8 cellular contexts compared by ENCODE assay signal in genomic region chr9:129885670-129886106, GRCh38. TPM values are rescaled to one million over a fixed set of nuclear protein-coding genes. Genes with fewer than 3 reads are reported as not detected.
A peak's percentile ranks its signal among the peaks of the same experiment; 100 is the strongest.
DNase-seq lines count a peak whose midpoint lies in the region; ATAC-seq and TF ChIP-seq lines count a peak whose summit lies in the region.

No MANE protein-coding gene starts in this region.

- H3K27me3 Mint-ChIP-seq in CD4-positive, alpha-beta memory T cell: no peaks in the 10 kb centered on the region
- H3K27me3 Mint-ChIP-seq in activated naive CD8-positive, alpha-beta T cell treated with anti-CD3 and anti-CD28 coated beads, Interleukin-2, amount 10 ng/mL, durations not matched to agents 7 days and 5 days: no peaks in the 10 kb centered on the region

- H4K12ac ChIP-seq in trophoblast cell (ENCODE audit: low read depth, low read length): peak overlapping the region; percentile 5

- intact Hi-C loops in CD4-positive, alpha-beta memory T cell (cut with micrococcal nuclease): loop anchor here (1.0 to 5.0 kb wide), 9 partner anchors 10 to 351 kb away; partner anchors contain the start of genes FNBP1, GPR107 and TOR1A
- intact Hi-C loops in thyroid gland (cut with DNase I): loop anchor here (5.0 to 10.0 kb wide), 3 partner anchors 157 to 349 kb away; partner anchors contain the start of gene FNBP1

- peak; percentile 81 to 90 (median 84) for DNase-seq in CD4-positive, alpha-beta memory T cell
- DNase-seq in LoVo (ENCODE audit: low spot score): peak; percentile 93
- peak; percentile 95 for DNase-seq in activated naive CD8-positive, alpha-beta T cell treated with anti-CD3 and anti-CD28 coated beads, Interleukin-2, amount 10 ng/mL, durations not matched to agents 7 days and 5 days
- DNase-seq in cardiac muscle cell (ENCODE audit: low read depth in 1 of 2, low spot score in 1 of 2): peak; percentile 86 to 96
- peak; percentile 97 to 98 for DNase-seq in trophoblast cell
- DNase-seq in thyroid gland: peak; percentile 95 to 96

- no CpG with 5 or more reads among the region's 27 CpGs for WGBS in trophoblast cell (ENCODE audit: extremely low coverage, insufficient coverage, insufficient read length)
- WGBS in thyroid gland, 2 donors: 0 to 2% methylated on average over 4 to 20 of the region's 27 CpGs

- no peak overlapping the region for H3K23ac ChIP-seq in trophoblast cell (ENCODE audit: low read length)

- H3K9ac ChIP-seq in SU-DHL-6 (ENCODE audit: low read length) (peak overlapping the region; percentile 64), trophoblast cell (ENCODE audit: low read length) (peak overlapping the region; percentile 3)

- CTCF ChIA-PET in CD4-positive, alpha-beta memory T cell (lab: Charles Lee; ENCODE audit: partially characterized antibody): interaction anchor here (0.6 to 4.0 kb wide), 32 partner anchors 9 to 1696 kb away, joined by 3 to 41 read pairs (median 4); partner anchors contain the start of genes C9orf78, FNBP1, GPR107 and USP20

- H3K4ac ChIP-seq in trophoblast cell (ENCODE audit: low read depth, low read length): peak overlapping the region; percentile 63

- peak overlapping the region; percentile 72 for H4K91ac ChIP-seq in trophoblast cell (ENCODE audit: low read depth, low read length)

- peak overlapping the region; percentile 78 to 80 for H3K4me3 ChIP-seq in CD4-positive, alpha-beta memory T cell (ENCODE audit: low read length in 2 of 2)
- H3K4me3 ChIP-seq in SU-DHL-6 (ENCODE audit: insufficient read depth, low read length, poor library complexity, severe bottlenecking): peak overlapping the region; percentile 32
- H3K4me3 ChIP-seq in cardiac muscle cell: no peak overlapping the region
- no peak overlapping the region for H3K4me3 ChIP-seq in trophoblast cell (ENCODE audit: low read depth, low read length)
- H3K4me3 ChIP-seq in thyroid gland (replicated peaks in 1 of 3): peak overlapping the region in 1 of 3 donors; percentile 12

- peaks cover 10% of the 10 kb centered on the region for H3K79me1 ChIP-seq in trophoblast cell (ENCODE audit: low read length)

- H3K4me2 ChIP-seq in SU-DHL-6 (ENCODE audit: low read depth, low read length, poor library complexity, severe bottlenecking) (peak overlapping the region; percentile 69), trophoblast cell (ENCODE audit: low read length) (peak overlapping the region; percentile 52)

- H4K20me1 ChIP-seq in SU-DHL-6 (ENCODE audit: low read depth, low read length): no peaks in the 10 kb centered on the region

- H3K4me3 Mint-ChIP-seq in CD4-positive, alpha-beta memory T cell: peak overlapping the region; percentile 90 to 98 (median 94)
- H3K4me3 Mint-ChIP-seq in activated naive CD8-positive, alpha-beta T cell treated with anti-CD3 and anti-CD28 coated beads, Interleukin-2, amount 10 ng/mL, durations not matched to agents 7 days and 5 days: peak overlapping the region; percentile 91

- H3K14ac ChIP-seq in trophoblast cell (ENCODE audit: low read length): peak overlapping the region; percentile 21

- H3K9me3 Mint-ChIP-seq in CD4-positive, alpha-beta memory T cell: peaks cover 0 to 7% (median 0%) of the 10 kb centered on the region in 8 donors
- no peaks in the 10 kb centered on the region for H3K9me3 Mint-ChIP-seq in activated naive CD8-positive, alpha-beta T cell treated with anti-CD3 and anti-CD28 coated beads, Interleukin-2, amount 10 ng/mL, durations not matched to agents 7 days and 5 days

- H3K9me2 ChIP-seq in SU-DHL-6 (replicated peaks; ENCODE audit: insufficient read depth, low read length): no peaks in the 10 kb centered on the region

- H3K36me3 ChIP-seq in CD4-positive, alpha-beta memory T cell (ENCODE audit: insufficient read depth, low read length): peaks cover 9% of the 10 kb centered on the region
- peaks cover 4% of the 10 kb centered on the region; the same call in 1 of the 2 replicates for H3K36me3 ChIP-seq in SU-DHL-6 (ENCODE audit: low read length)
- peaks cover 4% of the 10 kb centered on the region for H3K36me3 ChIP-seq in cardiac muscle cell
- peaks cover 16 to 24% of the 10 kb centered on the region in 2 experiments for H3K36me3 ChIP-seq in trophoblast cell (ENCODE audit: control insufficient read depth in 1 of 2, insufficient read depth in 2 of 2, low read length in 2 of 2)
- peaks cover 15 to 20% of the 10 kb centered on the region in 2 donors for H3K36me3 ChIP-seq in thyroid gland

- H3F3A ChIP-seq in SU-DHL-6 (ENCODE audit: insufficient read depth): peaks cover 43% of the 10 kb centered on the region

- POLR2A ChIA-PET in CD4-positive, alpha-beta memory T cell (lab: Charles Lee; ENCODE audit: partially characterized antibody): interaction anchor here (0.7 to 18.1 kb wide), 31 partner anchors 9 to 243 kb away, joined by 3 to 423 read pairs (median 6); partner anchors contain the start of genes C9orf78, FNBP1, GPR107 and TOR1A
- POLR2A ChIA-PET in activated naive CD8-positive, alpha-beta T cell treated with anti-CD3 and anti-CD28 coated beads, Interleukin-2, amount 10 ng/mL, durations not matched to agents 7 days and 5 days (lab: Charles Lee): interaction anchor here (0.6 to 10.9 kb wide), 22 partner anchors 9 to 260 kb away, joined by 3 to 195 read pairs (median 6); partner anchors contain the start of genes C9orf78, FNBP1, GPR107 and NTMT1

- no peak overlapping the region for H2AK5ac ChIP-seq in trophoblast cell (ENCODE audit: low read length)

- no peak overlapping the region for H2BK5ac ChIP-seq in trophoblast cell (ENCODE audit: low read depth, low read length, poor library complexity)

- H2AFZ ChIP-seq in SU-DHL-6 (ENCODE audit: low read depth, low read length, severe bottlenecking) (no peak overlapping the region), trophoblast cell (ENCODE audit: insufficient read depth, low read length, poor library complexity) (peak overlapping the region; percentile 48)

- ATAC-seq in GM21423 (IDR thresholded peaks at IDR 0.05; ENCODE audit: unreplicated experiment): peak; percentile 22
- ATAC-seq in activated naive CD8-positive, alpha-beta T cell treated with anti-CD3 and anti-CD28 coated beads, Interleukin-2, amount 10 ng/mL, durations not matched to agents 7 days and 5 days (ENCODE audit: low read depth): peak; percentile 31

- no peak overlapping the region for H3K18ac ChIP-seq in trophoblast cell (ENCODE audit: low read length)

- H2BK12ac ChIP-seq in trophoblast cell (ENCODE audit: low read length): peak overlapping the region; percentile 74

- peak overlapping the region; percentile 43 for H2BK120ac ChIP-seq in trophoblast cell (ENCODE audit: insufficient read depth, low read length, poor library complexity)

- TF ChIP-seq POLR2A in thyroid gland (IDR thresholded peaks at IDR 0.05): peak in 1 of 2 donors; percentile 52

- TF ChIP-seq CTCF in SU-DHL-6 (IDR thresholded peaks at IDR 0.05; ENCODE audit: insufficient read depth, low read length, poor library complexity, severe bottlenecking) (peak; percentile 93), cardiac muscle cell (IDR thresholded peaks at IDR 0.05; ENCODE audit: low read depth, low read length) (peak; percentile 99), thyroid gland (IDR thresholded peaks at IDR 0.05) (peak; percentile 81 to 98 (median 96))

- H3K4me1 ChIP-seq in CD4-positive, alpha-beta memory T cell (ENCODE audit: insufficient read depth, low read length): peaks cover 72% of the 10 kb centered on the region
- peaks cover 24% of the 10 kb centered on the region for H3K4me1 ChIP-seq in cardiac muscle cell (ENCODE audit: low read depth)
- H3K4me1 ChIP-seq in trophoblast cell (ENCODE audit: control insufficient read depth in 1 of 2, insufficient read depth in 2 of 2, low read length in 2 of 2): peaks cover 25 to 28% of the 10 kb centered on the region in 2 experiments
- H3K4me1 ChIP-seq in thyroid gland: peaks cover 35 to 41% of the 10 kb centered on the region in 2 donors

- H3K36me3 Mint-ChIP-seq in CD4-positive, alpha-beta memory T cell: peaks cover 7 to 48% of the 10 kb centered on the region in 2 donors
- H3K36me3 Mint-ChIP-seq in activated naive CD8-positive, alpha-beta T cell treated with anti-CD3 and anti-CD28 coated beads, Interleukin-2, amount 10 ng/mL, durations not matched to agents 7 days and 5 days: peaks cover 15% of the 10 kb centered on the region

- peaks cover 33 to 73% (median 49%) of the 10 kb centered on the region in 4 donors for H3K4me1 Mint-ChIP-seq in CD4-positive, alpha-beta memory T cell
- H3K4me1 Mint-ChIP-seq in activated naive CD8-positive, alpha-beta T cell treated with anti-CD3 and anti-CD28 coated beads, Interleukin-2, amount 10 ng/mL, durations not matched to agents 7 days and 5 days: peaks cover 54% of the 10 kb centered on the region

- H3K27me3 ChIP-seq in CD4-positive, alpha-beta memory T cell (ENCODE audit: insufficient read depth, low read length): no peaks in the 10 kb centered on the region
- no peaks in the 10 kb centered on the region for H3K27me3 ChIP-seq in SU-DHL-6 (ENCODE audit: low read length)
- no peaks in the 10 kb centered on the region for H3K27me3 ChIP-seq in cardiac muscle cell
- H3K27me3 ChIP-seq in trophoblast cell (ENCODE audit: insufficient read depth, low read length): no peaks in the 10 kb centered on the region
- H3K27me3 ChIP-seq in thyroid gland: no peaks in the 10 kb centered on the region

- H3K9me3 ChIP-seq in CD4-positive, alpha-beta memory T cell (ENCODE audit: control insufficient read depth in 1 of 2, low read length in 2 of 2): no peaks in the 10 kb centered on the region
- H3K9me3 ChIP-seq in SU-DHL-6 (ENCODE audit: insufficient read depth, low read length) (no peaks in the 10 kb centered on the region), cardiac muscle cell (ENCODE audit: low read depth) (no peaks in the 10 kb centered on the region), trophoblast cell (ENCODE audit: insufficient read depth, low read depth, low read length) (peaks cover 2% of the 10 kb centered on the region), thyroid gland (no peaks in the 10 kb centered on the region)

- H3K27ac Mint-ChIP-seq in CD4-positive, alpha-beta memory T cell: peak overlapping the region; percentile 99 to 100 (median 100)
- H3K27ac Mint-ChIP-seq in activated naive CD8-positive, alpha-beta T cell treated with anti-CD3 and anti-CD28 coated beads, Interleukin-2, amount 10 ng/mL, durations not matched to agents 7 days and 5 days: peak overlapping the region; percentile 97

- peak overlapping the region; percentile 29 for H4K8ac ChIP-seq in trophoblast cell (ENCODE audit: low read depth, low read length)

- H3K79me2 ChIP-seq in SU-DHL-6 (ENCODE audit: insufficient read depth, low read length) (no peaks in the 10 kb centered on the region), trophoblast cell (ENCODE audit: control insufficient read depth, insufficient read depth, low read length, poor library complexity) (peaks cover 2% of the 10 kb centered on the region)

- H3K27ac ChIP-seq in CD4-positive, alpha-beta memory T cell (ENCODE audit: low read depth, low read length): peak overlapping the region; percentile 98
- peak overlapping the region; percentile 97 for H3K27ac ChIP-seq in SU-DHL-6 (ENCODE audit: low read depth, low read length)
- H3K27ac ChIP-seq in cardiac muscle cell: peak overlapping the region; percentile 5
- peak overlapping the region; percentile 49 for H3K27ac ChIP-seq in trophoblast cell (ENCODE audit: low read depth, low read length)
- peak overlapping the region; percentile 68 to 77 (median 76) for H3K27ac ChIP-seq in thyroid gland

RNA-seq across cellular contexts. Expression of gene USP20, which starts 50.4 kb away (rescaled TPM):
- total RNA-seq in CD4-positive, alpha-beta memory T cell: 100 to 1,000 TPM; 123 to 132 TPM
- polyA plus RNA-seq in CD4-positive, alpha-beta memory T cell: 10 to 100 TPM; 36.5 to 55.9 TPM
- 100 to 1,000 TPM; 107 to 111 TPM for total RNA-seq in activated naive CD8-positive, alpha-beta T cell treated with anti-CD3 and anti-CD28 coated beads, Interleukin-2, amount 10 ng/mL, durations not matched to agents 7 days and 5 days
- 36.7 and 47.3 TPM in 2 replicates for total RNA-seq in cardiac muscle cell
- 32.7 and 43.4 TPM in 2 replicates for polyA plus RNA-seq in cardiac muscle cell
- 7.7 and 7.9 TPM in 2 replicates for polyA plus RNA-seq in trophoblast cell (2013)
- 10 to 100 TPM; 23.9 to 61.8 (median 52.0) TPM for total RNA-seq in thyroid gland

RNA-seq across cellular contexts. Expression of gene C9orf78, which starts 50.6 kb away (rescaled TPM):
- 10 to 100 TPM; 95.5 to 96.9 TPM for total RNA-seq in CD4-positive, alpha-beta memory T cell
- polyA plus RNA-seq in CD4-positive, alpha-beta memory T cell: 100 to 1,000 TPM; 204 to 206 TPM
- total RNA-seq in activated naive CD8-positive, alpha-beta T cell treated with anti-CD3 and anti-CD28 coated beads, Interleukin-2, amount 10 ng/mL, durations not matched to agents 7 days and 5 days: 10 to 100 TPM; 71.4 to 73.4 TPM
- total RNA-seq in cardiac muscle cell (31.1 and 66.5 TPM in 2 replicates), thyroid gland (10 to 100 TPM; 59.4 to 89.2 (median 81.4) TPM)
- polyA plus RNA-seq in cardiac muscle cell: 56.5 and 65.5 TPM in 2 replicates
- 31.9 and 33.2 TPM in 2 replicates for polyA plus RNA-seq in trophoblast cell (2013)

Comparison
In these comparisons a context has a peak if more than half of its experiments do, and no peak if none do; other contexts are left out.
1. H3K27ac ChIP-seq: peak in every context shown above with its lines; median percentile 98 in CD4-positive, alpha-beta memory T cell; 97 in SU-DHL-6; 76 in thyroid gland; 49 in trophoblast cell; 5 in cardiac muscle cell.
2. H3K4me3 ChIP-seq: peak in CD4-positive, alpha-beta memory T cell (2 of 2) and SU-DHL-6 (single experiment); none in cardiac muscle cell (single experiment) and trophoblast cell (single experiment).
3. Peak in every context shown above with its lines, with median percentiles within 50 percentile points of each other: DNase-seq and CTCF ChIP-seq.